ENCODE assay signal across 8 cellular contexts in the genomic region with DNA sequence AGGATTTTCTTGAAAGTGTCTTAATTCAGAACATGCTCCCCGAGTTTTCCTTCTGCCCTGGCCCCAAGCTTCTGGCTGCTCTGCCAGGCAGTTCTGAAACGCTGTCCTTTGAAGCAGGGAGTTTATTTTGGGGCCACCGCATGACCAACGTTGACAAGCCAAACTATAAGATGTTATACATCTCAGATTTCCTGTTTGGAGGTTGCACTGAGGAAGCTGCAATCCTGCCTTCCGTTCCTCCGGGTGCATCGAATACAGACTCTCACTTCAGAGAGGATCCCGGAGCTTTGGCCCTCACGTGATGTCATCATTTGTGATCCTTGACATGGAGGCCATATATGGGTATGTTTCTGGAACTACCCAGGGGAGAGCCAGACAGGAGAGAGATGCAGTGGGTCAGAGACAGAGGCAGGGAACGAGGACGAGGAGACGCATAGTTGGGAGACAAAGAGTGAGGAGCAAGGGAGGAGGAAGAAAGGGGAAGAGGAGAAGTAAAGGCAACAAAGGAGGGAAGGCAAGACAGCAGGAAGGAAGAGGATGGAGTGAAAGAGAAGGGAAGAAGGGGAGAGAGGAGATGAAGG. TPM values are rescaled to one million over a fixed set of nuclear protein-coding genes. Genes with fewer than 3 reads are reported as not detected.
DNase-seq lines count a peak whose midpoint lies in the region; ATAC-seq, FAIRE-seq and TF ChIP-seq lines count a peak whose summit lies in the region.

A gene with protein sequence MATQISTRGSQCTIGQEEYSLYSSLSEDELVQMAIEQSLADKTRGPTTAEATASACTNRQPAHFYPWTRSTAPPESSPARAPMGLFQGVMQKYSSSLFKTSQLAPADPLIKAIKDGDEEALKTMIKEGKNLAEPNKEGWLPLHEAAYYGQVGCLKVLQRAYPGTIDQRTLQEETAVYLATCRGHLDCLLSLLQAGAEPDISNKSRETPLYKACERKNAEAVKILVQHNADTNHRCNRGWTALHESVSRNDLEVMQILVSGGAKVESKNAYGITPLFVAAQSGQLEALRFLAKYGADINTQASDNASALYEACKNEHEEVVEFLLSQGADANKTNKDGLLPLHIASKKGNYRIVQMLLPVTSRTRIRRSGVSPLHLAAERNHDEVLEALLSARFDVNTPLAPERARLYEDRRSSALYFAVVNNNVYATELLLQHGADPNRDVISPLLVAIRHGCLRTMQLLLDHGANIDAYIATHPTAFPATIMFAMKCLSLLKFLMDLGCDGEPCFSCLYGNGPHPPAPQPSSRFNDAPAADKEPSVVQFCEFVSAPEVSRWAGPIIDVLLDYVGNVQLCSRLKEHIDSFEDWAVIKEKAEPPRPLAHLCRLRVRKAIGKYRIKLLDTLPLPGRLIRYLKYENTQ (minus strand): TSS at position 94 of the 581 bp plus-strand sequence. CDS start 12,031 bp downstream, outside the sequence.

- H3K27me3 ChIP-seq in right atrium auricular region: no peaks in the 10 kb centered on the region

- TF ChIP-seq CTCF in right atrium auricular region (IDR thresholded peaks at IDR 0.05): no peak

- no peaks in the 10 kb centered on the region for H3K9me3 ChIP-seq in right atrium auricular region

- no peak for FAIRE-seq in GM12891 (lab: Jason Lieb, UNC)

- peaks cover 0 to 45% of the 10 kb centered on the region in 2 donors for H3K4me1 ChIP-seq in right atrium auricular region

- H3K4me3 ChIP-seq in right atrium auricular region: peak within 1 kb of the TSS; percentile 53 to 54

- peak within 1 kb of the TSS; percentile 86 to 88 for H3K27ac ChIP-seq in right atrium auricular region

- peak; percentile 8 for ATAC-seq in GM21786 (IDR thresholded peaks at IDR 0.05; ENCODE audit: unreplicated experiment)

- no peak for TF ChIP-seq POLR2A in GM12891 (IDR thresholded peaks at IDR 0.05; ENCODE audit: low read depth, low read length)

- H3K36me3 ChIP-seq in right atrium auricular region: no peaks in the 10 kb centered on the region

- DNase-seq in GM12891 (ENCODE audit: insufficient read length, low spot score) (no peak), RPMI7951 (ENCODE audit: low read depth) (peak; percentile 54), right atrium auricular region (ENCODE audit: low spot score) (peak; percentile 66), DMS79 treated with DMSO at 0.1 percent for 48 hours (lab: John Stamatoyannopoulos, UW) (no peak), NCI-H1092 (lab: John Stamatoyannopoulos, UW) (no peak), DMS153 (lab: John Stamatoyannopoulos, UW) (no peak), T-helper 9 cell (no peak)

TF ChIP-seq in GM12891, 5 proteins besides CTCF, POLR2A, EP300 and RAD21:
- TF ChIP-seq TAF1 (IDR thresholded peaks at IDR 0.05; ENCODE audit: low read depth, low read length): 0 out of 2 replicates have a peak, but pooled peaks have one; percentile 0
- TF ChIP-seq POU2F2 (IDR thresholded peaks at IDR 0.05; ENCODE audit: low read depth, low read length): no peak
TF ChIP-seq in GM12891: peak in this region for 1.

RNA-seq across cellular contexts. Expression of the gene that starts here (rescaled TPM):
- polyA plus RNA-seq in GM12891 (2012; ENCODE audit: low read depth, missing spikeins): 32.9 TPM
- 0.36 and 0.78 TPM in 2 replicates for total RNA-seq in RPMI7951 (2014; rRNA removed; shearing (Covaris generic))
- 100 to 1,000 TPM; 115 to 187 TPM for total RNA-seq in right atrium auricular region

Comparison
In these comparisons a context has a peak if more than half of its experiments do, and no peak if none do; other contexts are left out.
1. RNA of the gene that starts here (total RNA-seq): 115 to 187 TPM in right atrium auricular region; 0.36 to 0.78 TPM in RPMI7951; every median in the first group is over 10 times any median in the second.
2. Peak in DNase-seq in RPMI7951; RNA of the gene not detected or under 1 TPM.